In the genomic region with DNA sequence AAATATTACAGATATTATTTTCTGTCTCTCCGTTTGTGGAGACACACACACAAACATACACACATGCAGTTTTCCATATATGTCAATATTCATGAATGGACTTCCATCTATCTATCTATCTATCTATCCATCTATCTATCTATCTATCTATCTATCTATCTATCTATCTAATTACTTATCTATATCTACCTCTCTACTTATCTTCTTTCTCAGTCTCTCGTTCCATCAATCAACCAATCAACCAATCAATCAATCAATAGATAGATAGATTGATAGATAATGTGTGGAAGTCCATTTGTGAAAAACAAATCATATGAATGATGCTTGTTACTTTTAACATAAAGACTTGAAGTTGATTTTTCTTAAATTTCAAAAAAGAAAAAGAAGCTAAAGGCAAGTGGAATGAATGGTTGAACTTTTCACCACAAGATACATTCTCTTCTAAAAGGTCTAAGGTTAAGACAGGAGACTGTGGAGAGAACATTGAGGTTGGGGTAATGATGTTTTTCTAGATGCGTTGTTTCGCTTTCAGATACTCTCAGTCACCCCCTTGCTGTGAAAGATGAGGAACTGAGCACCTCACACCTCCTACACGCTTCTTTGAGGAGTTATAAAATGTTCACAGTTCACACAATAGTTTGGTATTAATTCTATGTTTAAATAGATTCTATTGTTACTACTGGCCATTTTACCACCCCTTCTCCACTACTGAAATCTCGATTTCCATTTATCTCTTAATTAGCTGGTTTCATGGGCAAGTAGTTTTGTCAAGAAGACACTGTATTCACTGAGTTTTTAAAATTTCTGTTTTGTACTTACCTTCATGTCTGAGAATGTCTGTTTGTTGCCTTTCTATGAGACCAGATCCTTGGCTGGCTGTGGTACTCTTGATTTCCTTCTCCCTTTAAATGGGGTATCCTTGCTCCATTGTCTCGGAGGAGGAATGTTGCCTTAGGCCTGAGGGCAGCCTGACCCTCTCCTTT, we compare ENCODE assay signal across 10 cellular contexts.
A peak's percentile ranks its signal among the peaks of the same experiment; 100 is the strongest.
DNase-seq lines count a peak whose midpoint lies in the region; ATAC-seq lines count a peak whose summit lies in the region.
"Had no signal": no experiment of that assay in that cellular context is flagged by ENCODE, and none has a peak within 500 bp of the region (broad histone marks: within the 10 kb centered on the region; RNA-seq: fewer than 3 reads in every experiment).

No MANE protein-coding gene starts in this region.

- intact Hi-C loops in naive thymus-derived CD4-positive, alpha-beta T cell (cut with micrococcal nuclease) = loop anchor here in 1 of 2 donors (10.0 kb wide), 1 partner anchor 282 kb away; the partner anchor contains the start of gene PDZD8

- peak; percentile 21 for DNase-seq in activated CD4-positive, alpha-beta T cell treated with anti-CD3 and anti-CD28 coated beads for 48 hours
- DNase-seq in activated CD4-positive, alpha-beta T cell treated with anti-CD3 and anti-CD28 coated beads for 4 hours = no peak
- DNase-seq in central memory CD8-positive, alpha-beta T cell (ENCODE audit: low spot score in 2 of 2) = no peak
- no peak for DNase-seq in naive thymus-derived CD4-positive, alpha-beta T cell
- DNase-seq in NCI-H226 (no peak), SHP77 (lab: John Stamatoyannopoulos, UW) (no peak)
- DNase-seq: activated T-cell treated with anti-CD3 and anti-CD28 coated beads, Interleukin-2, amount 50 U/mL, for 24 hours had no signal

- no peaks in the 10 kb centered on the region for H3K36me3 ChIP-seq in naive thymus-derived CD4-positive, alpha-beta T cell (ENCODE audit: control insufficient read depth in 2 of 3, insufficient read depth in 3 of 3, low read length in 3 of 3)

- peaks cover 2% of the 10 kb centered on the region for H3K36me3 Mint-ChIP-seq in central memory CD8-positive, alpha-beta T cell (ENCODE audit: insufficient read depth)
- peaks cover 0 to 12% (median 0%) of the 10 kb centered on the region in 5 donors for H3K36me3 Mint-ChIP-seq in naive thymus-derived CD4-positive, alpha-beta T cell

- no peaks in the 10 kb centered on the region for H3K27me3 ChIP-seq in naive thymus-derived CD4-positive, alpha-beta T cell (ENCODE audit: control insufficient read depth in 2 of 2, insufficient read depth in 2 of 2, low read length in 2 of 2)

- H3K27ac Mint-ChIP-seq in central memory CD8-positive, alpha-beta T cell (ENCODE audit: low read depth) = no peak overlapping the region
- peak overlapping the region in 1 of 9 donors; percentile 40 for H3K27ac Mint-ChIP-seq in naive thymus-derived CD4-positive, alpha-beta T cell
- H3K27ac Mint-ChIP-seq: activated T-cell treated with anti-CD3 and anti-CD28 coated beads, Interleukin-2, amount 50 U/mL, for 24 hours had no signal

- CTCF ChIA-PET in naive thymus-derived CD4-positive, alpha-beta T cell (lab: Charles Lee) = no interaction called here

- H3K4me1 Mint-ChIP-seq in central memory CD8-positive, alpha-beta T cell = no peaks in the 10 kb centered on the region
- H3K4me1 Mint-ChIP-seq in naive thymus-derived CD4-positive, alpha-beta T cell = peaks cover 0 to 20% (median 0%) of the 10 kb centered on the region in 7 donors

- H3K4me3 ChIP-seq in naive thymus-derived CD4-positive, alpha-beta T cell (ENCODE audit: low read length) = no peak overlapping the region
- H3K4me3 ChIP-seq: A549 had no signal

- H3K4me3 Mint-ChIP-seq in central memory CD8-positive, alpha-beta T cell = no peak overlapping the region
- no peak overlapping the region for H3K4me3 Mint-ChIP-seq in naive thymus-derived CD4-positive, alpha-beta T cell
- H3K4me3 Mint-ChIP-seq: activated T-cell treated with anti-CD3 and anti-CD28 coated beads, Interleukin-2, amount 50 U/mL, for 24 hours had no signal

- no peaks in the 10 kb centered on the region for H3K4me1 ChIP-seq in naive thymus-derived CD4-positive, alpha-beta T cell (ENCODE audit: control insufficient read depth in 2 of 2, insufficient read depth in 2 of 2, low read length in 2 of 2)

- H3K27ac ChIP-seq in naive thymus-derived CD4-positive, alpha-beta T cell (ENCODE audit: low read depth, low read length) = no peak overlapping the region
- H3K27ac ChIP-seq: A549 had no signal

- peak; percentile 83 for ATAC-seq in GM21447 (IDR thresholded peaks at IDR 0.05; ENCODE audit: unreplicated experiment)
- ATAC-seq in HG03103 (IDR thresholded peaks at IDR 0.05; ENCODE audit: low read depth, unreplicated experiment) = peak; percentile 80
- peak; percentile 36 for ATAC-seq in central memory CD8-positive, alpha-beta T cell (replicated peaks; ENCODE audit: extremely low read depth, poor library complexity, severe bottlenecking)
- ATAC-seq in naive thymus-derived CD4-positive, alpha-beta T cell = no peak
- ATAC-seq: A549 had no signal

- H3K9me3 Mint-ChIP-seq in central memory CD8-positive, alpha-beta T cell = no peaks in the 10 kb centered on the region
- peaks cover 0 to 22% (median 4%) of the 10 kb centered on the region in 11 donors for H3K9me3 Mint-ChIP-seq in naive thymus-derived CD4-positive, alpha-beta T cell

- no peaks in the 10 kb centered on the region for H3K9me3 ChIP-seq in naive thymus-derived CD4-positive, alpha-beta T cell (ENCODE audit: control insufficient read depth in 2 of 3, low read length in 3 of 3)

- no peaks in the 10 kb centered on the region for H3K27me3 Mint-ChIP-seq in central memory CD8-positive, alpha-beta T cell
- H3K27me3 Mint-ChIP-seq in naive thymus-derived CD4-positive, alpha-beta T cell = peaks cover 0 to 4% (median 0%) of the 10 kb centered on the region in 5 donors

- POLR2A ChIA-PET in naive thymus-derived CD4-positive, alpha-beta T cell (lab: Charles Lee) = no interaction called here
